9 cellular contexts compared by ENCODE assay signal in genomic region chr10:75396861-75397570, GRCh38. TPM values are rescaled to one million over a fixed set of nuclear protein-coding genes. Genes with fewer than 3 reads are reported as not detected.
A peak's percentile ranks its signal among the peaks of the same experiment; 100 is the strongest.
DNase-seq lines count a peak whose midpoint lies in the region; ATAC-seq and TF ChIP-seq lines count a peak whose summit lies in the region.
"Had no signal": no experiment of that assay in that cellular context is flagged by ENCODE, and none has a peak within 500 bp of the region (broad histone marks: within the 10 kb centered on the region; RNA-seq: fewer than 3 reads in every experiment).

No MANE protein-coding gene starts in this region.

- H3K4me3 ChIP-seq in left ventricle myocardium inferior: peak overlapping the region; percentile 93
- H3K4me3 ChIP-seq in CD8-positive, alpha-beta T cell (ENCODE audit: low read depth, low read length): no peak overlapping the region

- peaks cover 13% of the 10 kb centered on the region for H3K27me3 ChIP-seq in left ventricle myocardium inferior (ENCODE audit: low read depth)
- H3K27me3 ChIP-seq in CD8-positive, alpha-beta T cell (ENCODE audit: insufficient read depth, low read length): peaks cover 25% of the 10 kb centered on the region

- H3K9me3 Mint-ChIP-seq in WTC11 (no peaks in the 10 kb centered on the region), osteocyte (ENCODE audit: unreplicated experiment) (no peaks in the 10 kb centered on the region)
- no peaks in the 10 kb centered on the region for H3K9me3 Mint-ChIP-seq in CD8-positive, alpha-beta T cell

- CTCF ChIA-PET in WTC11 (lab: Charles Lee): interaction anchor here (0.6 to 2.5 kb wide), 4 partner anchors 11 to 254 kb away, joined by 4 to 17 read pairs (median 5); no protein-coding TSS in a partner anchor
- CTCF ChIA-PET in CD8-positive, alpha-beta T cell (lab: Charles Lee): no interaction called here

- H3K4me1 Mint-ChIP-seq in WTC11: peaks cover 26% of the 10 kb centered on the region
- H3K4me1 Mint-ChIP-seq in osteocyte (ENCODE audit: unreplicated experiment): peaks cover 21% of the 10 kb centered on the region
- H3K4me1 Mint-ChIP-seq in CD8-positive, alpha-beta T cell (ENCODE audit: low read depth): peaks cover 14% of the 10 kb centered on the region

- peak overlapping the region; percentile 97 for H3K27ac ChIP-seq in left ventricle myocardium inferior (replicated peaks)
- H3K27ac ChIP-seq in CD8-positive, alpha-beta T cell (ENCODE audit: low read depth, low read length): no peak overlapping the region

- POLR2A ChIA-PET in WTC11 (lab: Charles Lee): no interaction called here
- POLR2A ChIA-PET in CD8-positive, alpha-beta T cell (lab: Charles Lee): no interaction called here

- no peaks in the 10 kb centered on the region for H3K36me3 Mint-ChIP-seq in WTC11
- peaks cover 29% of the 10 kb centered on the region for H3K36me3 Mint-ChIP-seq in osteocyte (ENCODE audit: unreplicated experiment)
- no peaks in the 10 kb centered on the region for H3K36me3 Mint-ChIP-seq in CD8-positive, alpha-beta T cell

- peak overlapping the region; percentile 65 for H3K4me3 Mint-ChIP-seq in WTC11
- peak overlapping the region; percentile 94 for H3K4me3 Mint-ChIP-seq in osteocyte (ENCODE audit: unreplicated experiment)
- no peak overlapping the region for H3K4me3 Mint-ChIP-seq in CD8-positive, alpha-beta T cell

- H3K27me3 Mint-ChIP-seq in WTC11 (ENCODE audit: low read depth): peaks cover 97% of the 10 kb centered on the region
- H3K27me3 Mint-ChIP-seq in osteocyte (ENCODE audit: unreplicated experiment): peaks cover 40% of the 10 kb centered on the region
- peaks cover 44% of the 10 kb centered on the region for H3K27me3 Mint-ChIP-seq in CD8-positive, alpha-beta T cell (ENCODE audit: low read depth)

- H3K36me3 ChIP-seq in left ventricle myocardium inferior: peaks cover 15% of the 10 kb centered on the region
- H3K36me3 ChIP-seq in CD8-positive, alpha-beta T cell (ENCODE audit: insufficient read depth, low read length): no peaks in the 10 kb centered on the region

- peak; percentile 48 for DNase-seq in AG20443 (ENCODE audit: low spot score)
- peak; percentile 47 for DNase-seq in WTC11 (ENCODE audit: low spot score)
- DNase-seq in left ventricle myocardium inferior: peak; percentile 29
- DNase-seq in osteocyte (ENCODE audit: extremely low spot score, unreplicated experiment): no peak
- no peak for DNase-seq in CD8-positive, alpha-beta T cell
- no peak for DNase-seq in CD1c-positive myeloid dendritic cell (ENCODE audit: extremely low spot score)
- DNase-seq in GM13976 (ENCODE audit: low spot score): no peak
- no peak for DNase-seq in activated T-cell treated with anti-CD3 and anti-CD28 coated beads, Interleukin-2, amount 50 U/mL, for 48 hours

- intact Hi-C loops in left ventricle myocardium inferior (cut with micrococcal nuclease): loop anchor here (5.0 kb wide), 1 partner anchor 640 kb away; no protein-coding TSS in a partner anchor
- intact Hi-C loops in CD8-positive, alpha-beta T cell (cut with DNase I, micrococcal nuclease): no loop called here

- peaks cover 65% of the 10 kb centered on the region for H3K4me1 ChIP-seq in left ventricle myocardium inferior
- peaks cover 17% of the 10 kb centered on the region for H3K4me1 ChIP-seq in CD8-positive, alpha-beta T cell (ENCODE audit: insufficient read depth, low read length)

- TF ChIP-seq CTCF in WTC11 (IDR thresholded peaks at IDR 0.05) (no peak), left ventricle myocardium inferior (IDR thresholded peaks at IDR 0.05; ENCODE audit: borderline replicate concordance) (no peak), osteocyte (IDR thresholded peaks at IDR 0.05) (no peak), GM13976 (IDR thresholded peaks at IDR 0.05; ENCODE audit: borderline replicate concordance, control extremely low read depth, extremely low read depth, insufficient read depth, missing control alignments) (no peak)
- TF ChIP-seq CTCF in CD8-positive, alpha-beta T cell (IDR thresholded peaks at IDR 0.05): no peak

- H3K27ac Mint-ChIP-seq in WTC11 (no peak overlapping the region), osteocyte (ENCODE audit: unreplicated experiment) (peak overlapping the region; percentile 38)
- H3K27ac Mint-ChIP-seq in CD8-positive, alpha-beta T cell: no peak overlapping the region

- peak; percentile 1; the same call in 1 of the 2 replicates for ATAC-seq in WTC11
- ATAC-seq in CD8-positive, alpha-beta T cell: no peak

- in situ Hi-C loops in GM13976 (cut with MboI; ENCODE audit: low sequenced_read_pairs, unreplicated experiment): loop anchor here (25.0 kb wide), 1 partner anchor 640 kb away; no protein-coding TSS in a partner anchor

- no peaks in the 10 kb centered on the region for H3K9me3 ChIP-seq in left ventricle myocardium inferior (replicated peaks)
- H3K9me3 ChIP-seq in CD8-positive, alpha-beta T cell (ENCODE audit: low read length): no peaks in the 10 kb centered on the region

TF ChIP-seq in WTC11, 78 proteins besides CTCF, POLR2A, EP300 and RAD21:
- TF ChIP-seq ZNF423 (CRISPR knock-in tag; IDR thresholded peaks at IDR 0.05) (peak; percentile 58), NR1H2 (CRISPR knock-in tag; IDR thresholded peaks at IDR 0.05) (no peak)

RNA-seq across cellular contexts. Expression of gene ZNF503, which starts 4.5 kb away (rescaled TPM):
- total RNA-seq in WTC11 (2021): 0.25 to 0.39 TPM (median 0.34 TPM) in 3 replicates
- 5.9 TPM for total RNA-seq in left ventricle myocardium inferior
- 38.5 and 42.1 TPM in 2 replicates for total RNA-seq in osteocyte
- not detected for total RNA-seq in CD8-positive, alpha-beta T cell

RNA-seq across cellular contexts. Expression of gene LRMDA, which starts 34.4 kb away (rescaled TPM):
- 0.48 to 0.92 TPM (median 0.78 TPM) in 3 replicates for total RNA-seq in WTC11 (2021)
- total RNA-seq in left ventricle myocardium inferior: 18.7 TPM
- 0.19 and 1.3 TPM in 2 replicates for total RNA-seq in osteocyte
- not detected for total RNA-seq in CD8-positive, alpha-beta T cell
- total RNA-seq: HT-29 had no signal

Comparison
In these comparisons a context has a peak if more than half of its experiments do, and no peak if none do; other contexts are left out.
1. DNase-seq: peak in AG20443 (single experiment), WTC11 (single experiment) and left ventricle myocardium inferior (single experiment); none in osteocyte (single experiment), CD8-positive, alpha-beta T cell (0 of 7), CD1c-positive myeloid dendritic cell (single experiment), GM13976 (single experiment) and activated T-cell treated with anti-CD3 and anti-CD28 coated beads, Interleukin-2, amount 50 U/mL, for 48 hours (0 of 2).